In genomic region chr5:168870914-168871313, GRCh38 we compare ENCODE assay signal across 26 cellular contexts.
DNase-seq lines count a peak whose midpoint lies in the region; ATAC-seq, FAIRE-seq and TF ChIP-seq lines count a peak whose summit lies in the region.
"Had no signal": no experiment of that assay in that cellular context is flagged by ENCODE, and none has a peak within 500 bp of the region (broad histone marks: within the 10 kb centered on the region; RNA-seq: fewer than 3 reads in every experiment).

No MANE protein-coding gene starts in this region.

- no peak for TF ChIP-seq RAD21 in HepG2 (CRISPR knock-in tag; IDR thresholded peaks at IDR 0.05)

- H3K4me3 Mint-ChIP-seq in natural killer cell treated with Interleukin-12 subunit alpha and Interleukin-12 subunit beta and Interleukin-15 and Interleukin-18, amount 100 ng/mL, for 72 hours, result no peak overlapping the region
- H3K4me3 Mint-ChIP-seq: CD14-positive monocyte; CD4-positive, alpha-beta T cell; CD8-positive, alpha-beta memory T cell had no signal

- no peak overlapping the region for H2AFZ ChIP-seq in HepG2 (ENCODE audit: low read length)
- no peak overlapping the region for H2AFZ ChIP-seq in Loucy (ENCODE audit: low read length)
- H2AFZ ChIP-seq: GM23248 had no signal

- no peaks in the 10 kb centered on the region for H3K36me3 Mint-ChIP-seq in natural killer cell treated with Interleukin-12 subunit alpha and Interleukin-12 subunit beta and Interleukin-15 and Interleukin-18, amount 100 ng/mL, for 72 hours
- H3K36me3 Mint-ChIP-seq: CD14-positive monocyte; CD8-positive, alpha-beta memory T cell had no signal

- no peaks in the 10 kb centered on the region for H3F3A ChIP-seq in Loucy (ENCODE audit: low read depth)

- in situ Hi-C loops in HepG2 (cut with HindIII; ENCODE audit: extremely low pct_ligation_motif_present, low pct_unique_long_range_greater_than_20kb), result no loop called here

- H3K4me1 ChIP-seq in HepG2 (ENCODE audit: insufficient read depth, low read length) (no peaks in the 10 kb centered on the region), right lobe of liver (no peaks in the 10 kb centered on the region), Loucy (ENCODE audit: insufficient read depth, low read length, poor library complexity, severe bottlenecking) (peaks cover 25% of the 10 kb centered on the region), colonic mucosa (no peaks in the 10 kb centered on the region)
- H3K4me1 ChIP-seq: A549 had no signal

- BruUV-seq in HepG2 (replicated peaks; lab: Mats Ljungman, UMichigan), result no TSS peak

- intact Hi-C loops in HepG2 (cut with micrococcal nuclease; ENCODE audit: unreplicated experiment), result no loop called here
- intact Hi-C loops in right lobe of liver (cut with DNase I), result no loop called here
- intact Hi-C loops in colonic mucosa (cut with DNase I), result no loop called here

- H3K9me2 ChIP-seq in Loucy (replicated peaks; ENCODE audit: low read depth, low read length), result no peaks in the 10 kb centered on the region

- H3K27ac ChIP-seq in HepG2 (ENCODE audit: extremely low read length, insufficient read depth, low read length), result no peak overlapping the region
- H3K27ac ChIP-seq in right lobe of liver, result no peak overlapping the region
- no peak overlapping the region for H3K27ac ChIP-seq in colonic mucosa
- H3K27ac ChIP-seq: A549; BLaER1 treated with 17β-estradiol and CSF1 and Interleukin-3, amounts not matched to agents 10 nM and 100 nM; GM23248 had no signal

- no peaks in the 10 kb centered on the region for H3K9me3 Mint-ChIP-seq in natural killer cell treated with Interleukin-12 subunit alpha and Interleukin-12 subunit beta and Interleukin-15 and Interleukin-18, amount 100 ng/mL, for 72 hours
- H3K9me3 Mint-ChIP-seq: CD4-positive, alpha-beta T cell had no signal

- TF ChIP-seq POLR2A in HepG2 (IDR thresholded peaks at IDR 0.05; ENCODE audit: insufficient read depth in 1 of 2, low read depth in 2 of 2, low read length in 2 of 2), result no peak
- TF ChIP-seq POLR2A in right lobe of liver (IDR thresholded peaks at IDR 0.05), result no peak

- no peak for DNase-seq in HepG2 (ENCODE audit: low spot score)
- no peak for DNase-seq in right lobe of liver
- peak; percentile 83 for DNase-seq in left kidney (ENCODE audit: low read depth, low spot score)
- no peak for DNase-seq in NCI-H82 treated with DMSO at 0.1 percent for 48 hours (lab: John Stamatoyannopoulos, UW; ENCODE audit: unreplicated experiment)
- DNase-seq in natural killer cell treated with Interleukin-12 subunit alpha and Interleukin-12 subunit beta and Interleukin-15 and Interleukin-18, amount 100 ng/mL, for 72 hours (ENCODE audit: low spot score), result no peak
- DNase-seq in colonic mucosa, result no peak
- DNase-seq: 8988T; ACHN; AML-193; BE2C; CD4-positive, alpha-beta T cell; CD8-positive, alpha-beta memory T cell; DMS 273 treated with DMSO at 0.1 percent for 48 hours; DMS79; EL; GM23248; H7; HCEC 1CT had no signal

- H3K9me3 ChIP-seq in HepG2 (ENCODE audit: low read length) (no peaks in the 10 kb centered on the region), right lobe of liver (no peaks in the 10 kb centered on the region), Loucy (ENCODE audit: insufficient read depth, low read depth, low read length) (no peaks in the 10 kb centered on the region), colonic mucosa (no peaks in the 10 kb centered on the region)
- H3K9me3 ChIP-seq: A549; BE2C; BLaER1 treated with 17β-estradiol and CSF1 and Interleukin-3, amounts not matched to agents 10 nM and 100 nM had no signal

- H3K27me3 ChIP-seq in HepG2 (ENCODE audit: control insufficient read depth in 1 of 2, insufficient read depth in 2 of 2, low read length in 2 of 2) (peaks cover 3 to 35% of the 10 kb centered on the region in 2 experiments; a peak in 3 of 5 replicates), right lobe of liver (no peaks in the 10 kb centered on the region), Loucy (ENCODE audit: insufficient read depth, low read length, poor library complexity, severe bottlenecking) (no peaks in the 10 kb centered on the region), colonic mucosa (no peaks in the 10 kb centered on the region)
- H3K27me3 ChIP-seq: BE2C; BLaER1 treated with 17β-estradiol and CSF1 and Interleukin-3, amounts not matched to agents 10 nM and 100 nM had no signal

- H4K20me1 ChIP-seq in HepG2 (ENCODE audit: insufficient read depth, low read length) (no peaks in the 10 kb centered on the region), Loucy (ENCODE audit: insufficient read depth, low read length, poor library complexity, severe bottlenecking) (no peaks in the 10 kb centered on the region)
- H4K20me1 ChIP-seq: BLaER1 treated with 17β-estradiol and CSF1 and Interleukin-3, amounts not matched to agents 10 nM and 100 nM had no signal

- 18% methylated on average over 8 of the region's 8 CpGs for WGBS in HepG2 (ENCODE audit: low lambda C conversion rate)
- WGBS in right lobe of liver (ENCODE audit: insufficient coverage, low coverage, low lambda C conversion rate, missing lambda C conversion rate), result 27% methylated on average over 4 of the region's 8 CpGs

- TF ChIP-seq CTCF in HepG2 (CRISPR knock-in tag; IDR thresholded peaks at IDR 0.05) (no peak), right lobe of liver (IDR thresholded peaks at IDR 0.05) (no peak), Loucy (conservative IDR thresholded peaks at IDR 0.05; ENCODE audit: low read length) (no peak), colonic mucosa (IDR thresholded peaks at IDR 0.05) (no peak)

- TF ChIP-seq EP300 in HepG2 (IDR thresholded peaks at IDR 0.05; ENCODE audit: low read depth in 2 of 2, low read length in 2 of 2) (no peak), HepG2 (CRISPR knock-in tag; IDR thresholded peaks at IDR 0.05; ENCODE audit: borderline replicate concordance) (no peak)

- H3K4me1 Mint-ChIP-seq in natural killer cell treated with Interleukin-12 subunit alpha and Interleukin-12 subunit beta and Interleukin-15 and Interleukin-18, amount 100 ng/mL, for 72 hours (ENCODE audit: low read depth in 2 of 2), result peaks cover 0 to 7% of the 10 kb centered on the region in 2 donors
- H3K4me1 Mint-ChIP-seq: CD14-positive monocyte; CD8-positive, alpha-beta memory T cell had no signal

- H3K27me3 Mint-ChIP-seq in natural killer cell treated with Interleukin-12 subunit alpha and Interleukin-12 subunit beta and Interleukin-15 and Interleukin-18, amount 100 ng/mL, for 72 hours, result peaks cover 12 to 23% of the 10 kb centered on the region in 2 donors

- FAIRE-seq in HepG2 (lab: Jason Lieb, UNC), result no peak
- FAIRE-seq: A549, D721Med, G401.6, GM12892, H1 had no signal

- POLR2A ChIA-PET in HepG2 (lab: Yijun Ruan, JAX), result no interaction called here

- CTCF ChIA-PET in HepG2 (lab: Yijun Ruan, JAX; ENCODE audit: low intra/inter-chr PET ratio, low total read pairs), result no interaction called here

- no peaks in the 10 kb centered on the region for H3K79me2 ChIP-seq in HepG2 (ENCODE audit: insufficient read depth, low read length)
- H3K79me2 ChIP-seq in Loucy (ENCODE audit: insufficient read depth, low read length), result no peaks in the 10 kb centered on the region

- no peak overlapping the region for H3K4me3 ChIP-seq in HepG2 (replicated peaks in 1 of 3; ENCODE audit: insufficient read depth in 1 of 3, low read depth in 2 of 3, low read length in 3 of 3)
- no peak overlapping the region for H3K4me3 ChIP-seq in right lobe of liver
- H3K4me3 ChIP-seq in Loucy (ENCODE audit: low read length, poor library complexity, severe bottlenecking), result no peak overlapping the region
- no peak overlapping the region for H3K4me3 ChIP-seq in colonic mucosa
- H3K4me3 ChIP-seq: A549; BLaER1 treated with 17β-estradiol and CSF1 and Interleukin-3, amounts not matched to agents 10 nM and 100 nM; GM23248 had no signal

- H3K27ac Mint-ChIP-seq in natural killer cell treated with Interleukin-12 subunit alpha and Interleukin-12 subunit beta and Interleukin-15 and Interleukin-18, amount 100 ng/mL, for 72 hours, result no peak overlapping the region
- H3K27ac Mint-ChIP-seq: CD4-positive, alpha-beta T cell; CD8-positive, alpha-beta memory T cell had no signal

- H3K9ac ChIP-seq in HepG2 (ENCODE audit: insufficient read depth, low read depth, low read length) (no peak overlapping the region), Loucy (ENCODE audit: low read depth, low read length, poor library complexity, severe bottlenecking) (peak overlapping the region; percentile 22), colonic mucosa (ENCODE audit: low read depth in 2 of 2, low read length in 2 of 2) (no peak overlapping the region)
- H3K9ac ChIP-seq: BLaER1 treated with 17β-estradiol and CSF1 and Interleukin-3, amounts not matched to agents 10 nM and 100 nM; GM23248 had no signal

- no peak overlapping the region for H3K4me2 ChIP-seq in HepG2 (ENCODE audit: low read depth, low read length)
- no peak overlapping the region for H3K4me2 ChIP-seq in Loucy (ENCODE audit: low read depth, low read length, poor library complexity, severe bottlenecking)
- H3K4me2 ChIP-seq: A549; BLaER1 treated with 17β-estradiol and CSF1 and Interleukin-3, amounts not matched to agents 10 nM and 100 nM had no signal

- H3K36me3 ChIP-seq in HepG2 (replicated peaks in 1 of 2; ENCODE audit: control insufficient read depth in 1 of 2, insufficient read depth in 2 of 2, low read length in 2 of 2), result no peaks in the 10 kb centered on the region
- no peaks in the 10 kb centered on the region for H3K36me3 ChIP-seq in right lobe of liver
- H3K36me3 ChIP-seq in Loucy (ENCODE audit: insufficient read depth, low read length), result no peaks in the 10 kb centered on the region
- no peaks in the 10 kb centered on the region for H3K36me3 ChIP-seq in colonic mucosa
- H3K36me3 ChIP-seq: BE2C; BLaER1 treated with 17β-estradiol and CSF1 and Interleukin-3, amounts not matched to agents 10 nM and 100 nM had no signal

- ATAC-seq in HepG2 (no peak), right lobe of liver (no peak)
- no peak for ATAC-seq in natural killer cell treated with Interleukin-12 subunit alpha and Interleukin-12 subunit beta and Interleukin-15 and Interleukin-18, amount 100 ng/mL, for 72 hours
- ATAC-seq: A549 had no signal

TF ChIP-seq in HepG2, 621 proteins besides CTCF, POLR2A, EP300 and RAD21:
- TF ChIP-seq MNT (IDR thresholded peaks at IDR 0.05), result peak; percentile 98
- no peak for TF ChIP-seq ZNF354B (CRISPR knock-in tag; IDR thresholded peaks at IDR 0.05)
